ENCODE assay signal across 1 cellular context in genomic region chr5:72565519-72566289, GRCh38.
TF ChIP-seq lines count a peak whose summit lies in the region.

No MANE protein-coding gene starts in this region.

TF ChIP-seq in K562, 482 proteins besides CTCF, POLR2A, EP300 and RAD21 (continued from another document):
- TF ChIP-seq STAT5B (CRISPR knock-in tag; IDR thresholded peaks at IDR 0.05) (no peak), PPARD (CRISPR knock-in tag; IDR thresholded peaks at IDR 0.05) (no peak), GTF2E2 (tag; IDR thresholded peaks at IDR 0.05) (0 out of 2 replicates have a peak, but pooled peaks have one; percentile 34), ZBTB8A (IDR thresholded peaks at IDR 0.05; ENCODE audit: partially characterized antibody) (no peak), EP400 (IDR thresholded peaks at IDR 0.05) (no peak), TAF15 (IDR thresholded peaks at IDR 0.05; ENCODE audit: low read depth, low read length) (no peak), ZNF77 (CRISPR knock-in tag; IDR thresholded peaks at IDR 0.05) (no peak), DMBX1 (CRISPR knock-in tag; IDR thresholded peaks at IDR 0.05; ENCODE audit: borderline replicate concordance) (no peak), PURB (CRISPR knock-in tag; IDR thresholded peaks at IDR 0.05; ENCODE audit: low read depth) (no peak), ZBTB5 (IDR thresholded peaks at IDR 0.05) (no peak), CBX5 (IDR thresholded peaks at IDR 0.05; ENCODE audit: borderline replicate concordance, low read depth) (no peak), ARNT (IDR thresholded peaks at IDR 0.05) (no peak)
